Comparison of ENCODE assay signal across 16 cellular contexts in the genomic region with DNA sequence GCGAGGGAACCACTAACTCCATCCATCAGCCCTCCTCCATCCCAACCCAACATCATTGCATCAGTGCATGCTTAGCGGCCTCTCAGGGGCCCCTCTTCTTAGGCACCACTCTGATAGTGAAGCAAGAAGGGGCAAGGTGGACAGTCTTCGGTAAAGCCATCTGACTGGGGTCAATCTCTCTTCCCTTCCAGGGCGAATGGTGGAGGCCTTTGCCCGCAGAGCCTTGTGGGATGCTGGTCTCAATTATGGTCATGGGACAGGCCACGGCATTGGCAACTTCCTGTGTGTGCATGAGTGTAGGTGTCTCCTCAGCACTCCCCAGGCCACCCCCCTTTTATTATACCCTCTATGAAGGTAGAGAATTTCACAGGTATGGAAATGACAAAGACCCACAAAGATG. TPM values are rescaled to one million over a fixed set of nuclear protein-coding genes. Genes with fewer than 3 reads are reported as not detected.
DNase-seq lines count a peak whose midpoint lies in the region; ATAC-seq and TF ChIP-seq lines count a peak whose summit lies in the region.
"Had no signal": no experiment of that assay in that cellular context is flagged by ENCODE, and none has a peak within 500 bp of the region (broad histone marks: within the 10 kb centered on the region; RNA-seq: fewer than 3 reads in every experiment).

No MANE protein-coding gene starts in this region.

- intact Hi-C loops in CD14-positive monocyte (cut with micrococcal nuclease) (no loop called here), dorsolateral prefrontal cortex (cut with DNase I) (loop anchor here in 1 of 2 donors (10.0 kb wide), 1 partner anchor 84 kb away; a partner anchor contains a TSS)
- intact Hi-C loops in CD8-positive, alpha-beta T cell (cut with DNase I, micrococcal nuclease) = loop anchor here in 1 of 2 experiments (2.0 to 10.0 kb wide), 2 partner anchors 22 to 414 kb away; a partner anchor contains a TSS
- intact Hi-C loops in activated CD4-positive, alpha-beta memory T cell treated with anti-CD3 and anti-CD28 coated beads for 36 hours (cut with micrococcal nuclease) = no loop called here

- DNase-seq in CD14-positive monocyte (ENCODE audit: low spot score) = no peak
- DNase-seq in CD8-positive, alpha-beta T cell = no peak
- DNase-seq in activated CD4-positive, alpha-beta memory T cell treated with anti-CD3 and anti-CD28 coated beads for 36 hours = no peak
- DNase-seq in NCI-H774 (lab: John Stamatoyannopoulos, UW) = no peak
- no peak for DNase-seq in dorsolateral prefrontal cortex
- DNase-seq: H9, NCI-H1417 treated with DMSO at 0.1 percent for 48 hours, NCI-H1930, NCI-H226, NCI-H524, SJCRH30 had no signal

- no peaks in the 10 kb centered on the region for H3K36me3 ChIP-seq in CD8-positive, alpha-beta T cell (ENCODE audit: insufficient read depth, low read length)
- H3K36me3 ChIP-seq in neutrophil = no peaks in the 10 kb centered on the region
- H3K36me3 ChIP-seq: SJCRH30 had no signal

- TF ChIP-seq CTCF in CD14-positive monocyte (IDR thresholded peaks at IDR 0.05) (no peak), neutrophil (IDR thresholded peaks at IDR 0.05) (no peak), dorsolateral prefrontal cortex (IDR thresholded peaks at IDR 0.05 in 54 of 56, conservative IDR thresholded peaks at IDR 0.05 in 2 of 56; ENCODE audit: low read depth in 1 of 56, partially characterized antibody in 56 of 56) (no peak)
- no peak for TF ChIP-seq CTCF in CD8-positive, alpha-beta T cell (IDR thresholded peaks at IDR 0.05)

- no peak overlapping the region for H3K27ac ChIP-seq in CD8-positive, alpha-beta T cell (ENCODE audit: low read depth, low read length)
- H3K27ac ChIP-seq in neutrophil (peak overlapping the region; percentile 93), dorsolateral prefrontal cortex (no peak overlapping the region)
- H3K27ac ChIP-seq: C4-2B, KMS-11, SJCRH30 had no signal

- H3K4me3 Mint-ChIP-seq in CD14-positive monocyte = no peak overlapping the region
- no peak overlapping the region for H3K4me3 Mint-ChIP-seq in CD8-positive, alpha-beta T cell
- no peak overlapping the region for H3K4me3 Mint-ChIP-seq in activated CD4-positive, alpha-beta memory T cell treated with anti-CD3 and anti-CD28 coated beads for 36 hours
- H3K4me3 Mint-ChIP-seq: H9 had no signal

- peaks cover 0 to 4% (median 0%) of the 10 kb centered on the region in 7 donors for H3K9me3 Mint-ChIP-seq in CD14-positive monocyte
- H3K9me3 Mint-ChIP-seq in CD8-positive, alpha-beta T cell = no peaks in the 10 kb centered on the region
- no peaks in the 10 kb centered on the region for H3K9me3 Mint-ChIP-seq in activated CD4-positive, alpha-beta memory T cell treated with anti-CD3 and anti-CD28 coated beads for 36 hours

- H3K27ac Mint-ChIP-seq in CD14-positive monocyte = peak overlapping the region in 6 of 7 donors; percentile 93 to 98 (median 96)
- H3K27ac Mint-ChIP-seq in CD8-positive, alpha-beta T cell = peak overlapping the region; percentile 81
- H3K27ac Mint-ChIP-seq in activated CD4-positive, alpha-beta memory T cell treated with anti-CD3 and anti-CD28 coated beads for 36 hours = peak overlapping the region; percentile 90

- peaks cover 52% of the 10 kb centered on the region for H3K4me1 Mint-ChIP-seq in CD14-positive monocyte
- peaks cover 56% of the 10 kb centered on the region for H3K4me1 Mint-ChIP-seq in CD8-positive, alpha-beta T cell (ENCODE audit: low read depth)
- H3K4me1 Mint-ChIP-seq in activated CD4-positive, alpha-beta memory T cell treated with anti-CD3 and anti-CD28 coated beads for 36 hours (ENCODE audit: low read depth) = peaks cover 52% of the 10 kb centered on the region

- H3K27me3 ChIP-seq in CD8-positive, alpha-beta T cell (ENCODE audit: insufficient read depth, low read length) = no peaks in the 10 kb centered on the region
- H3K27me3 ChIP-seq in neutrophil (no peaks in the 10 kb centered on the region), dorsolateral prefrontal cortex (peaks cover 0 to 41% (median 2%) of the 10 kb centered on the region in 45 donors)
- H3K27me3 ChIP-seq: SJCRH30 had no signal

- POLR2A ChIA-PET in CD8-positive, alpha-beta T cell (lab: Charles Lee) = interaction anchor here (3.9 kb wide), 1 partner anchor 21 kb away, joined by 40 read pairs; a partner anchor contains a TSS
- POLR2A ChIA-PET in activated CD4-positive, alpha-beta memory T cell treated with anti-CD3 and anti-CD28 coated beads for 36 hours (lab: Charles Lee) = no interaction called here

- H3K4me1 ChIP-seq in CD8-positive, alpha-beta T cell (ENCODE audit: insufficient read depth, low read length) = peaks cover 47% of the 10 kb centered on the region
- H3K4me1 ChIP-seq in neutrophil (ENCODE audit: control insufficient read depth in 1 of 2, insufficient read depth in 1 of 2, low read depth in 1 of 2, low read length in 1 of 2) = peaks cover 53 to 55% of the 10 kb centered on the region in 2 experiments
- H3K4me1 ChIP-seq: SJCRH30 had no signal

- no peak for ATAC-seq in CD8-positive, alpha-beta T cell
- no peak for ATAC-seq in HG03521 (IDR thresholded peaks at IDR 0.05; ENCODE audit: unreplicated experiment)

- no peaks in the 10 kb centered on the region for H3K9me3 ChIP-seq in CD8-positive, alpha-beta T cell (ENCODE audit: low read length)
- no peaks in the 10 kb centered on the region for H3K9me3 ChIP-seq in neutrophil
- H3K9me3 ChIP-seq: SJCRH30 had no signal

- peaks cover 0 to 12% (median 0%) of the 10 kb centered on the region in 3 donors for H3K27me3 Mint-ChIP-seq in CD14-positive monocyte (ENCODE audit: low read depth in 3 of 3)
- H3K27me3 Mint-ChIP-seq in CD8-positive, alpha-beta T cell (ENCODE audit: low read depth) = no peaks in the 10 kb centered on the region
- no peaks in the 10 kb centered on the region for H3K27me3 Mint-ChIP-seq in activated CD4-positive, alpha-beta memory T cell treated with anti-CD3 and anti-CD28 coated beads for 36 hours

- CTCF ChIA-PET in CD8-positive, alpha-beta T cell (lab: Charles Lee) = interaction anchor here (1.7 to 2.6 kb wide), 2 partner anchors 12 to 21 kb away, joined by 6 to 17 read pairs; no protein-coding TSS in a partner anchor
- CTCF ChIA-PET in activated CD4-positive, alpha-beta memory T cell treated with anti-CD3 and anti-CD28 coated beads for 36 hours (lab: Charles Lee) = interaction anchor here (3.3 kb wide), 1 partner anchor 20 kb away, joined by 40 read pairs; a partner anchor contains a TSS

- H3K4me3 ChIP-seq in CD8-positive, alpha-beta T cell (ENCODE audit: low read depth, low read length) = no peak overlapping the region
- H3K4me3 ChIP-seq in neutrophil (ENCODE audit: low read depth in 1 of 2, low read length in 1 of 2) = no peak overlapping the region
- H3K4me3 ChIP-seq in dorsolateral prefrontal cortex = no peak overlapping the region
- H3K4me3 ChIP-seq: SJCRH30 had no signal

- H3K36me3 Mint-ChIP-seq in CD14-positive monocyte = no peaks in the 10 kb centered on the region
- H3K36me3 Mint-ChIP-seq in CD8-positive, alpha-beta T cell = no peaks in the 10 kb centered on the region
- no peaks in the 10 kb centered on the region for H3K36me3 Mint-ChIP-seq in activated CD4-positive, alpha-beta memory T cell treated with anti-CD3 and anti-CD28 coated beads for 36 hours

RNA-seq across cellular contexts. Expression of a gene that starts 18.8 kb away (rescaled TPM):
- 100 to 1,000 TPM; 127 to 179 TPM for polyA plus RNA-seq in CD14-positive monocyte
- 10 to 100 TPM; 76.7 to 76.8 TPM for total RNA-seq in CD8-positive, alpha-beta T cell
- 100 to 1,000 TPM; 126 to 133 TPM for total RNA-seq in activated CD4-positive, alpha-beta memory T cell treated with anti-CD3 and anti-CD28 coated beads for 36 hours
- total RNA-seq in dorsolateral prefrontal cortex = 10 to 100 TPM in 9 of 120 experiments, 1 to 10 TPM in 109, under 1 TPM in 2; 0.50 to 20.0 (median 4.8) TPM
- total RNA-seq: H9, M059J, SJCRH30 had no signal

RNA-seq across cellular contexts. Expression of a gene that starts 22.2 kb away (rescaled TPM):
- polyA plus RNA-seq in CD14-positive monocyte = not detected
- total RNA-seq in CD8-positive, alpha-beta T cell = under 1 TPM; 0.22 to 0.24 TPM
- total RNA-seq in activated CD4-positive, alpha-beta memory T cell treated with anti-CD3 and anti-CD28 coated beads for 36 hours = under 1 TPM; 0.80 to 0.93 TPM
- total RNA-seq in dorsolateral prefrontal cortex = under 1 TPM in 6 of 120 experiments, not detected in 114; 0.07 to 0.29 (median 0.17) TPM
- total RNA-seq: M059J had no signal
